ENCODE assay signal across 10 cellular contexts in the genomic region with DNA sequence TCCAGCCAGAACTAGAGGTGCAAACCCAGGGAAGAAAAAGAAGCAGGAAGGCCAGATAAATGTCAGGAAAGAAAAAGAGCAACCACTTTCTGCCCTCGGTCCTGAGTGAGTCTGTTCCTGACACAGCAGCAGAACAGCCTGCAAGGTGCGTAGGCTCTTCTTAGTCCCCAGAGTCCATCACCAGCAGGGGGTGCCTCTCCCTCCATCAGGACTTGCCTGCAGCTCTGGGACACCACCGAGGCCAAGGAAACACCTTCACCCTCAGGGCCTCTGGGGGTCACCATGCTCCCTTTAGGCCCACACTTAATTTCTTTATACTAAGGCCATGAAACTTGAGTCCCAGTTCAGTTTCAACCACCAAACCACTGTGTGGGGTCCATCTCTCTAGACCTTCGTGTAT. TPM values are rescaled to one million over a fixed set of nuclear protein-coding genes. Genes with fewer than 3 reads are reported as not detected.
A peak's percentile ranks its signal among the peaks of the same experiment; 100 is the strongest.
DNase-seq lines count a peak whose midpoint lies in the region; ATAC-seq and TF ChIP-seq lines count a peak whose summit lies in the region.
"Had no signal": no experiment of that assay in that cellular context is flagged by ENCODE, and none has a peak within 500 bp of the region (broad histone marks: within the 10 kb centered on the region; RNA-seq: fewer than 3 reads in every experiment).

No MANE protein-coding gene starts in this region.

- no peaks in the 10 kb centered on the region for H3K4me1 ChIP-seq in colonic mucosa

- no peak overlapping the region for H3K27ac ChIP-seq in colonic mucosa

- H3K4me3 ChIP-seq in colonic mucosa, result no peak overlapping the region
- H3K4me3 ChIP-seq: lung had no signal

- peak; percentile 51 for DNase-seq in activated CD4-positive, alpha-beta T cell treated with anti-CD3 and anti-CD28 coated beads for 48 hours
- DNase-seq in activated CD4-positive, alpha-beta T cell treated with anti-CD3 and anti-CD28 coated beads, Interleukin-2, amount 50 U/mL, for 4 hours, result no peak
- DNase-seq in HuH-7.5 (ENCODE audit: low spot score) (peak; percentile 47), colonic mucosa (peak; percentile 53), putamen (ENCODE audit: low spot score) (peak; percentile 37), DMS153 treated with DMSO at 0.1 percent for 48 hours (lab: John Stamatoyannopoulos, UW; ENCODE audit: unreplicated experiment) (no peak)
- DNase-seq: T-helper 17 cell had no signal

- peaks cover 7% of the 10 kb centered on the region for H3K27me3 ChIP-seq in colonic mucosa

- no peaks in the 10 kb centered on the region for H3K36me3 ChIP-seq in colonic mucosa

- intact Hi-C loops in colonic mucosa (cut with DNase I), result loop anchor here (5.0 kb wide), 1 partner anchor 115 kb away; no protein-coding TSS in a partner anchor

- no peaks in the 10 kb centered on the region for H3K9me3 ChIP-seq in colonic mucosa

- peak; percentile 18 for TF ChIP-seq CTCF in colonic mucosa (IDR thresholded peaks at IDR 0.05)

- ATAC-seq in GM19328 (IDR thresholded peaks at IDR 0.05; ENCODE audit: unreplicated experiment), result no peak
- ATAC-seq in HG03280 (IDR thresholded peaks at IDR 0.05; ENCODE audit: unreplicated experiment), result no peak
- ATAC-seq: T-helper 17 cell had no signal

- H3K9ac ChIP-seq in colonic mucosa (ENCODE audit: low read depth in 2 of 2, low read length in 2 of 2), result no peak overlapping the region

RNA-seq across cellular contexts. Expression of gene NFASC, which starts 43.7 kb away (rescaled TPM):
- 10 to 100 TPM; 12.1 to 13.9 TPM for total RNA-seq in colonic mucosa

Comparison
In these comparisons a context has a peak if more than half of its experiments do, and no peak if none do; other contexts are left out.
1. DNase-seq: peak in activated CD4-positive, alpha-beta T cell treated with anti-CD3 and anti-CD28 coated beads for 48 hours (single experiment), HuH-7.5 (single experiment), colonic mucosa (single experiment) and putamen (single experiment); none in activated CD4-positive, alpha-beta T cell treated with anti-CD3 and anti-CD28 coated beads, Interleukin-2, amount 50 U/mL, for 4 hours (0 of 2) and DMS153 treated with DMSO at 0.1 percent for 48 hours (single experiment).